8 cellular contexts compared by ENCODE assay signal in the genomic region with DNA sequence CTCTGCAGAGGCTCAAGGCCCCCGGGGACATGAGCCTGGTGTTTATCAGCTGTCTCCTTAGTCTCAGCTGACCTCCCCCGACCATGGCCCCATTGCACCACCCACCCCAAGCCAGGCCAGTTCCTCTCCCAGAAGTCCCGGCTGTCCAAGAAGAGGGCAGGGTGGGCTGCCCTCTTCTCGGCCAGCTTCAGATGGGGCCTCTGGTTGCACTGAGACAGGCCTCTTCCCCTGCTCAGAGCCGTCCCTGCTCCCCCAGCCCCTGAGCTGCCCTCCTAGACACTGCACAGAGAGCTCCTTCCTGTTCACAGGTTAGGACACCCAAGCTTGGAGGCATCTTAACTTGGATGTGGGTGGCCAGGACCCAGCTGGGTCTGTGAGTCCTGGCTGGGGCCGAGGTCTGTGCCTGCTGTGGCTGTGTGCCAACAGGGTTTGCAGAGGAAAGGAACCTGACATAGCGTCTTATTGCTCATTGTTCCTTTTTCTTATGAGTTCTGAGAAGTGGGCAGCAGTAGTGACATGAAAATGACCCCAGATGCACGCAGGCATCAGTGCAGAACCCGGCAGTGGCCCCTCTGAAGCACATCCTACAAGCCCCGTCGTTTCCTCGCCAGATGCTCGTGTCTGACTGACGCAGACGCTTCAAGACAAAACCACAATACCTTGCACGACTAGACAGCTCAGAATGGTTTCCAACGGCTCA. TPM values are rescaled to one million over a fixed set of nuclear protein-coding genes. Genes with fewer than 3 reads are reported as not detected.
A peak's percentile ranks its signal among the peaks of the same experiment; 100 is the strongest.
DNase-seq lines count a peak whose midpoint lies in the region; TF ChIP-seq lines count a peak whose summit lies in the region.

No MANE protein-coding gene starts in this region.

- no peak overlapping the region for H3K27ac ChIP-seq in HUES48 (ENCODE audit: low read depth, low read length)
- H3K27ac ChIP-seq in parathyroid adenoma, result peak overlapping the region; percentile 60
- H3K27ac ChIP-seq in uterus, result peak overlapping the region; percentile 66

- H3K9ac ChIP-seq in HUES48 (ENCODE audit: low read depth, low read length) (no peak overlapping the region), parathyroid adenoma (no peak overlapping the region)

- no peak for TF ChIP-seq POLR2A in uterus (IDR thresholded peaks at IDR 0.05)

- H3K27me3 ChIP-seq in HUES48 (ENCODE audit: control insufficient read depth, insufficient read depth, low read length), result no peaks in the 10 kb centered on the region
- no peaks in the 10 kb centered on the region for H3K27me3 ChIP-seq in parathyroid adenoma (ENCODE audit: control insufficient read depth, insufficient read depth, low read length)
- no peaks in the 10 kb centered on the region for H3K27me3 ChIP-seq in uterus

- DNase-seq in GM12864 (ENCODE audit: low read depth) (peak; percentile 88), uterus (no peak), NCI-H2227 treated with DMSO at 0.1 percent for 48 hours (lab: John Stamatoyannopoulos, UW) (no peak), occipital lobe (lab: John Stamatoyannopoulos, UW) (no peak)
- DNase-seq in activated CD4-positive, alpha-beta T cell treated with anti-CD3 and anti-CD28 coated beads, Interleukin-2, amount 50 U/mL, for 1 hour, result peak; percentile 82
- peak; percentile 68 for DNase-seq in effector CD8-positive, alpha-beta T cell (lab: John Stamatoyannopoulos, UW)

- peak overlapping the region; percentile 58 for H3K4me3 ChIP-seq in GM12864 (ENCODE audit: low read depth, low read length)
- 0 out of 2 replicates have a peak overlapping the region, but pooled peaks have one; percentile 8 for H3K4me3 ChIP-seq in HUES48 (ENCODE audit: low read depth, low read length)
- H3K4me3 ChIP-seq in parathyroid adenoma (ENCODE audit: low read depth, low read length), result peak overlapping the region; percentile 55
- peak overlapping the region; percentile 18 to 35 for H3K4me3 ChIP-seq in uterus

- intact Hi-C loops in uterus (cut with DNase I; ENCODE audit: low total_unique reads), result no loop called here

- H2AFZ ChIP-seq in parathyroid adenoma, result no peak overlapping the region

- peak overlapping the region; percentile 91 for H3K4me2 ChIP-seq in parathyroid adenoma (ENCODE audit: low read length)

- H3K36me3 ChIP-seq in HUES48 (ENCODE audit: control insufficient read depth, insufficient read depth, low read length) (peaks cover 34% of the 10 kb centered on the region), parathyroid adenoma (ENCODE audit: control insufficient read depth, insufficient read depth, low read length) (no peaks in the 10 kb centered on the region), uterus (no peaks in the 10 kb centered on the region)

- H3K79me2 ChIP-seq in parathyroid adenoma, result no peaks in the 10 kb centered on the region

- H3K9me3 ChIP-seq in HUES48 (ENCODE audit: control insufficient read depth, insufficient read depth, low read length) (no peaks in the 10 kb centered on the region), parathyroid adenoma (ENCODE audit: control insufficient read depth, low read length) (no peaks in the 10 kb centered on the region), uterus (no peaks in the 10 kb centered on the region)

- peaks cover 7% of the 10 kb centered on the region; the same call in 1 of the 2 replicates for H3K4me1 ChIP-seq in HUES48 (ENCODE audit: control insufficient read depth, insufficient read depth, low read length)
- H3K4me1 ChIP-seq in parathyroid adenoma, result peaks cover 3% of the 10 kb centered on the region
- H3K4me1 ChIP-seq in uterus, result peaks cover 0 to 27% of the 10 kb centered on the region in 2 donors

- TF ChIP-seq CTCF in GM12864 (IDR thresholded peaks at IDR 0.05; ENCODE audit: low read depth, low read length, missing control alignments) (no peak), parathyroid adenoma (IDR thresholded peaks at IDR 0.05) (no peak), uterus (IDR thresholded peaks at IDR 0.05) (no peak)

RNA-seq across cellular contexts. Expression of a gene that starts 5.5 kb away (rescaled TPM):
- total RNA-seq in uterus (10 to 100 TPM in 3 of 4 donors, 1 to 10 TPM in 1; 9.5 to 37.3 (median 15.0) TPM), occipital lobe (3.0 TPM)

RNA-seq across cellular contexts. Expression of a gene that starts 9.6 kb away (rescaled TPM):
- total RNA-seq in uterus, result 10 to 100 TPM in 2 of 4 donors, 1 to 10 TPM in 2; 1.5 to 22.1 (median 10.0) TPM
- total RNA-seq in occipital lobe, result 7.8 TPM

RNA-seq across cellular contexts. Expression of a gene that starts 20.7 kb away (rescaled TPM):
- under 1 TPM in 2 of 4 donors, not detected in 2; 0.35 to 0.43 TPM for total RNA-seq in uterus
- total RNA-seq in occipital lobe, result 3.1 TPM

RNA-seq across cellular contexts. Expression of a gene that starts 53.6 kb away (rescaled TPM):
- total RNA-seq in uterus (10 to 100 TPM; 19.1 to 52.2 (median 40.7) TPM), occipital lobe (34.0 TPM)

RNA-seq across cellular contexts. Expression of a gene that starts 59.9 kb away (rescaled TPM):
- total RNA-seq in uterus (10 to 100 TPM in 3 of 4 donors, 1 to 10 TPM in 1; 1.2 to 40.5 (median 20.6) TPM), occipital lobe (19.8 TPM)

Comparison
In these comparisons a context has a peak if more than half of its experiments do, and no peak if none do; other contexts are left out.
1. DNase-seq: peak in GM12864 (single experiment), activated CD4-positive, alpha-beta T cell treated with anti-CD3 and anti-CD28 coated beads, Interleukin-2, amount 50 U/mL, for 1 hour (single experiment) and effector CD8-positive, alpha-beta T cell (single experiment); none in uterus (0 of 2), NCI-H2227 treated with DMSO at 0.1 percent for 48 hours (single experiment) and occipital lobe (single experiment).
2. H3K4me3 ChIP-seq: peak in every context shown above with its lines; median percentile 58 in GM12864; 55 in parathyroid adenoma; 26 in uterus; 8 in HUES48.